ENCODE assay signal across 8 cellular contexts in genomic region chr20:47334022-47334551, GRCh38. TPM values are rescaled to one million over a fixed set of nuclear protein-coding genes. Genes with fewer than 3 reads are reported as not detected.
DNase-seq lines count a peak whose midpoint lies in the region; ATAC-seq and TF ChIP-seq lines count a peak whose summit lies in the region.

No MANE protein-coding gene starts in this region.

- H3K27me3 Mint-ChIP-seq in IgD-negative memory B cell = no peaks in the 10 kb centered on the region

- peak overlapping the region in 2 of 3 donors; percentile 9 to 92 for H3K27ac Mint-ChIP-seq in IgD-negative memory B cell

- ATAC-seq in left lobe of liver = peak; percentile 72
- no peak for ATAC-seq in HG02981 (IDR thresholded peaks at IDR 0.05; ENCODE audit: unreplicated experiment)
- no peak for ATAC-seq in GM18870 (IDR thresholded peaks at IDR 0.05; ENCODE audit: unreplicated experiment)

- TF ChIP-seq CTCF in AG09309 (IDR thresholded peaks at IDR 0.05; ENCODE audit: control insufficient read depth, insufficient read depth, low read depth, low read length, missing control alignments) (no peak), breast epithelium (IDR thresholded peaks at IDR 0.05) (no peak)

- peak overlapping the region in 2 of 4 donors; percentile 64 to 68 for H3K4me3 Mint-ChIP-seq in IgD-negative memory B cell

- no peaks in the 10 kb centered on the region for H3K9me3 ChIP-seq in breast epithelium

- H3K27ac ChIP-seq in breast epithelium (peak overlapping the region; percentile 78 to 87), substantia nigra (ENCODE audit: low read depth, low read length, poor library complexity, severe bottlenecking) (peak overlapping the region; percentile 97)

- DNase-seq in AG09309 (ENCODE audit: low read depth) (peak; percentile 77), breast epithelium (ENCODE audit: low spot score in 2 of 2) (no peak), left lobe of liver (ENCODE audit: low spot score) (peak; percentile 64), substantia nigra (lab: John Stamatoyannopoulos, UW) (peak in 2 of 49 donors; percentile 18 to 41), putamen (ENCODE audit: low spot score) (no peak)

- no peaks in the 10 kb centered on the region for H3K36me3 ChIP-seq in breast epithelium

- H3K36me3 Mint-ChIP-seq in IgD-negative memory B cell = peaks cover 6% of the 10 kb centered on the region

- H3K4me1 ChIP-seq in breast epithelium = peaks cover 0 to 23% of the 10 kb centered on the region in 2 donors

- H3K27me3 ChIP-seq in breast epithelium = no peaks in the 10 kb centered on the region

- H3K4me1 Mint-ChIP-seq in IgD-negative memory B cell = peaks cover 32 to 46% (median 38%) of the 10 kb centered on the region in 3 donors

- H3K4me3 ChIP-seq in AG09309 (ENCODE audit: control insufficient read depth, low read depth, low read length) (no peak overlapping the region), breast epithelium (peak overlapping the region in 1 of 3 donors; percentile 36)

- H3K9me3 Mint-ChIP-seq in IgD-negative memory B cell = no peaks in the 10 kb centered on the region

- intact Hi-C loops in breast epithelium (cut with DNase I; ENCODE audit: low total_unique reads) = no loop called here

- TF ChIP-seq POLR2A in breast epithelium (IDR thresholded peaks at IDR 0.05) = no peak

RNA-seq across cellular contexts. Expression of gene ZMYND8, which starts 22.4 kb away (rescaled TPM):
- polyA plus RNA-seq in IgD-negative memory B cell = 16.7 TPM
- total RNA-seq in breast epithelium (10 to 100 TPM; 40.6 to 47.7 (median 41.4) TPM), left lobe of liver (13.8 TPM)

Comparison
In these comparisons a context has a peak if more than half of its experiments do, and no peak if none do; other contexts are left out.
1. DNase-seq: peak in AG09309 (single experiment) and left lobe of liver (single experiment); none in breast epithelium (0 of 2) and putamen (single experiment).